ENCODE assay signal across 3 cellular contexts in genomic region chr17:59420901-59421300, GRCh38.
TF ChIP-seq lines count a peak whose summit lies in the region.

No MANE protein-coding gene starts in this region.

TF ChIP-seq in SK-N-SH, 30 proteins besides CTCF, POLR2A, EP300 and RAD21 (continued from another document):
- TF ChIP-seq GABPA (IDR thresholded peaks at IDR 0.05; ENCODE audit: low read depth) (no peak), ZBTB33 (IDR thresholded peaks at IDR 0.05; ENCODE audit: borderline replicate concordance, low read depth) (no peak), MEF2A (IDR thresholded peaks at IDR 0.05; ENCODE audit: borderline replicate concordance, low read depth) (no peak), IRF3 (IDR thresholded peaks at IDR 0.05; ENCODE audit: low read depth, low read length) (no peak)

TF ChIP-seq in SK-N-SH treated with all-trans-retinoic acid at 6 μM for 48 hours, 23 proteins besides CTCF, POLR2A, EP300 and RAD21 (continued from another document):
- TF ChIP-seq POU6F1 (CRISPR knock-in tag; IDR thresholded peaks at IDR 0.05; ENCODE audit: borderline replicate concordance, low read depth) (no peak), ZNF70 (CRISPR knock-in tag; IDR thresholded peaks at IDR 0.05) (no peak), ZC3H10 (CRISPR knock-in tag; IDR thresholded peaks at IDR 0.05) (no peak), CSDC2 (CRISPR knock-in tag; IDR thresholded peaks at IDR 0.05) (no peak), PPARA (CRISPR knock-in tag; IDR thresholded peaks at IDR 0.05; ENCODE audit: borderline replicate concordance) (no peak), ZFP30 (CRISPR knock-in tag; IDR thresholded peaks at IDR 0.05) (no peak), TCF4 (CRISPR knock-in tag; IDR thresholded peaks at IDR 0.05; ENCODE audit: borderline replicate concordance) (no peak), CREB5 (CRISPR knock-in tag; IDR thresholded peaks at IDR 0.05; ENCODE audit: low read depth) (no peak), BACH2 (CRISPR knock-in tag; IDR thresholded peaks at IDR 0.05; ENCODE audit: borderline replicate concordance) (no peak), ISL1 (CRISPR knock-in tag; IDR thresholded peaks at IDR 0.05) (no peak)
TF ChIP-seq in SK-N-SH treated with all-trans-retinoic acid at 6 μM for 48 hours: peak in this region for 0.

TF ChIP-seq in HepG2, 621 proteins besides CTCF, POLR2A, EP300 and RAD21 (continued from another document and continues in another):
- TF ChIP-seq MYPOP (CRISPR knock-in tag; IDR thresholded peaks at IDR 0.05) (no peak), MBD4 (IDR thresholded peaks at IDR 0.05; ENCODE audit: borderline replicate concordance, low read length) (no peak), KDM4B (CRISPR knock-in tag; IDR thresholded peaks at IDR 0.05) (no peak), E2F5 (CRISPR knock-in tag; conservative IDR thresholded peaks at IDR 0.05) (no peak), ATF7-NPFF (CRISPR knock-in tag; IDR thresholded peaks at IDR 0.05; ENCODE audit: low read depth) (no peak), ZSCAN31 (CRISPR knock-in tag; IDR thresholded peaks at IDR 0.05; ENCODE audit: low read depth) (0 out of 2 replicates have a peak, but pooled peaks have one; percentile 32), ZNF350 (CRISPR knock-in tag; IDR thresholded peaks at IDR 0.05; ENCODE audit: borderline replicate concordance, low read depth) (no peak), PATZ1 (CRISPR knock-in tag; IDR thresholded peaks at IDR 0.05) (peak; percentile 81), HIVEP1 (CRISPR knock-in tag; IDR thresholded peaks at IDR 0.05) (no peak), MATR3 (CRISPR knock-in tag; IDR thresholded peaks at IDR 0.05) (no peak), DNMT1 (CRISPR knock-in tag; IDR thresholded peaks at IDR 0.05) (no peak), ZNF556 (CRISPR knock-in tag; IDR thresholded peaks at IDR 0.05; ENCODE audit: borderline replicate concordance) (no peak), ZFY (CRISPR knock-in tag; IDR thresholded peaks at IDR 0.05) (peak; percentile 47; the same call in 1 of the 2 replicates), DPF2 (CRISPR knock-in tag; IDR thresholded peaks at IDR 0.05; ENCODE audit: borderline replicate concordance, low read depth) (peak; percentile 52; the same call in 1 of the 2 replicates), ZNF724P (CRISPR knock-in tag; IDR thresholded peaks at IDR 0.05; ENCODE audit: borderline replicate concordance) (no peak), SNAPC5 (CRISPR knock-in tag; IDR thresholded peaks at IDR 0.05; ENCODE audit: borderline replicate concordance) (no peak), ZBTB7A (CRISPR knock-in tag; IDR thresholded peaks at IDR 0.05) (no peak), ZNF878 (CRISPR knock-in tag; IDR thresholded peaks at IDR 0.05) (no peak), ZNF512 (CRISPR knock-in tag; IDR thresholded peaks at IDR 0.05) (no peak), AKNA (CRISPR knock-in tag; IDR thresholded peaks at IDR 0.05; ENCODE audit: borderline replicate concordance) (no peak), MYC (CRISPR knock-in tag; IDR thresholded peaks at IDR 0.05; ENCODE audit: borderline replicate concordance) (peak; percentile 28; the same call in 1 of the 2 replicates), ISL2 (CRISPR knock-in tag; IDR thresholded peaks at IDR 0.05) (peak; percentile 20; the same call in 1 of the 2 replicates), ZNF34 (CRISPR knock-in tag; IDR thresholded peaks at IDR 0.05; ENCODE audit: borderline replicate concordance) (no peak), ATF1 (CRISPR knock-in tag; IDR thresholded peaks at IDR 0.05) (no peak), HOXA3 (CRISPR knock-in tag; IDR thresholded peaks at IDR 0.05) (peak; percentile 11; the same call in 1 of the 2 replicates), EZH2 (conservative IDR thresholded peaks at IDR 0.05; ENCODE audit: low read depth, low read length) (no peak), NCOA5 (CRISPR knock-in tag; IDR thresholded peaks at IDR 0.05) (no peak), ZNF652 (CRISPR knock-in tag; IDR thresholded peaks at IDR 0.05; ENCODE audit: borderline replicate concordance, low read depth) (no peak), MAFK (conservative IDR thresholded peaks at IDR 0.05 in 1 of 2, IDR thresholded peaks at IDR 0.05 in 1 of 2; ENCODE audit: low read length in 2 of 2) (no peak), RXRA (CRISPR knock-in tag; IDR thresholded peaks at IDR 0.05) (no peak), ZBTB44 (CRISPR knock-in tag; IDR thresholded peaks at IDR 0.05) (no peak), SRSF1 (optimal IDR thresholded peaks at IDR 0.05; ENCODE audit: low read depth, low read length) (no peak), ZNF687 (CRISPR knock-in tag; IDR thresholded peaks at IDR 0.05) (peak; percentile 36; the same call in 1 of the 2 replicates), SMC3 (IDR thresholded peaks at IDR 0.05; ENCODE audit: low read length) (no peak), NR2C2 (CRISPR knock-in tag; IDR thresholded peaks at IDR 0.05; ENCODE audit: borderline replicate concordance) (no peak), YEATS4 (CRISPR knock-in tag; IDR thresholded peaks at IDR 0.05; ENCODE audit: borderline replicate concordance) (0 out of 2 replicates have a peak, but pooled peaks have one; percentile 39), ATF7 (IDR thresholded peaks at IDR 0.05) (no peak), ATF7 (CRISPR knock-in tag; IDR thresholded peaks at IDR 0.05) (no peak), ZNF263 (CRISPR knock-in tag; IDR thresholded peaks at IDR 0.05) (no peak)
